ENCODE assay signal across 19 cellular contexts in genomic region chr4:76665721-76666120, GRCh38.
"Had no signal": no experiment of that assay in that cellular context is flagged by ENCODE, and none has a peak within 500 bp of the region (broad histone marks: within the 10 kb centered on the region; RNA-seq: fewer than 3 reads in every experiment).

No MANE protein-coding gene starts in this region.

- H3K27me3 ChIP-seq: brain microvascular endothelial cell, right atrium auricular region, upper lobe of right lung had no signal

- H3K27ac ChIP-seq: brain microvascular endothelial cell, right atrium auricular region had no signal

- ATAC-seq: activated T-cell treated with anti-CD3 and anti-CD28 coated beads, Interleukin-2, amount 50 U/mL, for 72 hours; naive thymus-derived CD8-positive, alpha-beta T cell had no signal

- H3K36me3 ChIP-seq: brain microvascular endothelial cell, right atrium auricular region, upper lobe of right lung had no signal

- H3K27me3 Mint-ChIP-seq: activated CD4-positive, alpha-beta T cell treated with anti-CD3 and anti-CD28 coated beads, Interleukin-2, amount 10 ng/mL, durations not matched to agents 7 days and 5 days had no signal

- H3K4me1 ChIP-seq: upper lobe of right lung had no signal

- H3K4me3 ChIP-seq: lung, right atrium auricular region, upper lobe of right lung had no signal

- DNase-seq: activated CD4-positive, alpha-beta T cell treated with anti-CD3 and anti-CD28 coated beads, Interleukin-2, amount 10 ng/mL, durations not matched to agents 7 days and 5 days; activated CD8-positive, alpha-beta memory T cell treated with anti-CD3 and anti-CD28 coated beads, Interleukin-2, amount 50 U/mL, for 48 hours; activated gamma-delta T cell treated with Interleukin-2 at 50 U/mL for 16 hours; activated naive CD8-positive, alpha-beta T cell treated with anti-CD3 and anti-CD28 coated beads for 36 hours; activated T-cell treated with anti-CD3 and anti-CD28 coated beads, Interleukin-2, amount 50 U/mL, for 72 hours; amygdala; brain microvascular endothelial cell; effector memory CD4-positive, alpha-beta T cell; foreskin melanocyte; immature natural killer cell; midbrain; naive thymus-derived CD8-positive, alpha-beta T cell; posterior cingulate gyrus; stimulated activated CD4-positive, alpha-beta T cell treated with anti-CD3 and anti-CD28 coated beads, Interleukin-4, amount 100 ng/mL, for 24 hours; stimulated activated naive CD4-positive, alpha-beta T cell; upper lobe of right lung had no signal

- H3K9me3 ChIP-seq: right atrium auricular region, upper lobe of right lung had no signal

- H3K36me3 Mint-ChIP-seq: activated naive CD8-positive, alpha-beta T cell treated with anti-CD3 and anti-CD28 coated beads for 36 hours; immature natural killer cell; naive thymus-derived CD8-positive, alpha-beta T cell had no signal

- H3K27ac Mint-ChIP-seq: activated CD4-positive, alpha-beta T cell treated with anti-CD3 and anti-CD28 coated beads, Interleukin-2, amount 10 ng/mL, durations not matched to agents 7 days and 5 days; activated naive CD8-positive, alpha-beta T cell treated with anti-CD3 and anti-CD28 coated beads for 36 hours; activated T-cell treated with anti-CD3 and anti-CD28 coated beads, Interleukin-2, amount 50 U/mL, for 72 hours; immature natural killer cell; naive thymus-derived CD8-positive, alpha-beta T cell; T-helper 2 cell treated with Interferon-gamma antibody and Interleukin-4, amounts not matched to agents 5 μg/mL and 100 μg/mL, for 36 hours had no signal

- H3K9me3 Mint-ChIP-seq: activated CD4-positive, alpha-beta T cell treated with anti-CD3 and anti-CD28 coated beads, Interleukin-2, amount 10 ng/mL, durations not matched to agents 7 days and 5 days; activated naive CD8-positive, alpha-beta T cell treated with anti-CD3 and anti-CD28 coated beads for 36 hours; activated T-cell treated with anti-CD3 and anti-CD28 coated beads, Interleukin-2, amount 50 U/mL, for 72 hours; immature natural killer cell; naive thymus-derived CD8-positive, alpha-beta T cell; T-helper 2 cell treated with Interferon-gamma antibody and Interleukin-4, amounts not matched to agents 5 μg/mL and 100 μg/mL, for 36 hours had no signal

- H3K4me3 Mint-ChIP-seq: activated CD4-positive, alpha-beta T cell treated with anti-CD3 and anti-CD28 coated beads, Interleukin-2, amount 10 ng/mL, durations not matched to agents 7 days and 5 days; activated naive CD8-positive, alpha-beta T cell treated with anti-CD3 and anti-CD28 coated beads for 36 hours; activated T-cell treated with anti-CD3 and anti-CD28 coated beads, Interleukin-2, amount 50 U/mL, for 72 hours; immature natural killer cell; naive thymus-derived CD8-positive, alpha-beta T cell; T-helper 2 cell treated with Interferon-gamma antibody and Interleukin-4, amounts not matched to agents 5 μg/mL and 100 μg/mL, for 36 hours had no signal
